Comparison of ENCODE assay signal across 2 cellular contexts in genomic region chr9:127567898-127568617, GRCh38.
TF ChIP-seq lines count a peak whose summit lies in the region.

No MANE protein-coding gene starts in this region.

TF ChIP-seq in IMR-90, 13 proteins besides CTCF, POLR2A, EP300 and RAD21:
- no peak for TF ChIP-seq CEBPB (IDR thresholded peaks at IDR 0.05; ENCODE audit: low read depth, low read length)
- peak; percentile 89 for TF ChIP-seq MXI1 (IDR thresholded peaks at IDR 0.05; ENCODE audit: borderline replicate concordance, low read depth, low read length)
TF ChIP-seq in IMR-90: peak in this region for 1.

TF ChIP-seq in GM12878, 131 proteins besides CTCF, POLR2A, EP300 and RAD21:
- no peak for TF ChIP-seq CREB1 (IDR thresholded peaks at IDR 0.05; ENCODE audit: low read depth)
- no peak for TF ChIP-seq PML (IDR thresholded peaks at IDR 0.05; ENCODE audit: low read length)
- TF ChIP-seq NKRF (conservative IDR thresholded peaks at IDR 0.05) = no peak
- TF ChIP-seq ASH2L (IDR thresholded peaks at IDR 0.05; ENCODE audit: borderline replicate concordance, low read depth) = no peak
- TF ChIP-seq SMAD5 (IDR thresholded peaks at IDR 0.05; ENCODE audit: low read depth) = no peak
- TF ChIP-seq ZNF217 (IDR thresholded peaks at IDR 0.05) = no peak
- TF ChIP-seq ZBED1 (IDR thresholded peaks at IDR 0.05; ENCODE audit: borderline replicate concordance) = no peak
- no peak for TF ChIP-seq ZNF592 (IDR thresholded peaks at IDR 0.05)
- TF ChIP-seq USF2 (IDR thresholded peaks at IDR 0.05; ENCODE audit: borderline replicate concordance, low read depth, low read length) = no peak
- TF ChIP-seq PAX5 (IDR thresholded peaks at IDR 0.05; ENCODE audit: borderline replicate concordance, low read depth, low read length) = no peak
- TF ChIP-seq IRF5 (IDR thresholded peaks at IDR 0.05; ENCODE audit: borderline replicate concordance) = no peak
- TF ChIP-seq ZNF687 (IDR thresholded peaks at IDR 0.05) = no peak
